Comparison of ENCODE assay signal across 22 cellular contexts in genomic region chr20:1862665-1863059, GRCh38. TPM values are rescaled to one million over a fixed set of nuclear protein-coding genes. Genes with fewer than 3 reads are reported as not detected.
A peak's percentile ranks its signal among the peaks of the same experiment; 100 is the strongest.
DNase-seq lines count a peak whose midpoint lies in the region; ATAC-seq and TF ChIP-seq lines count a peak whose summit lies in the region.
"Had no signal": no experiment of that assay in that cellular context is flagged by ENCODE, and none has a peak within 500 bp of the region (broad histone marks: within the 10 kb centered on the region; RNA-seq: fewer than 3 reads in every experiment).

No MANE protein-coding gene starts in this region.

- POLR2A ChIA-PET in activated CD4-positive, alpha-beta T cell treated with anti-CD3 and anti-CD28 coated beads for 36 hours (lab: Charles Lee) = no interaction called here

- H3K36me3 ChIP-seq in endodermal cell (ENCODE audit: control insufficient read depth, insufficient read depth, low read length) = no peaks in the 10 kb centered on the region
- H3K36me3 ChIP-seq in osteoblast (ENCODE audit: insufficient read depth, low read length) = no peaks in the 10 kb centered on the region

- H3K9me3 ChIP-seq in endodermal cell (ENCODE audit: control insufficient read depth, low read length) = no peaks in the 10 kb centered on the region
- H3K9me3 ChIP-seq in osteoblast (ENCODE audit: low read depth, low read length) = no peaks in the 10 kb centered on the region
- H3K9me3 ChIP-seq: Caco-2, SK-N-SH had no signal

- H3K27ac Mint-ChIP-seq in endodermal cell = no peak overlapping the region
- H3K27ac Mint-ChIP-seq in activated CD4-positive, alpha-beta T cell treated with anti-CD3 and anti-CD28 coated beads for 36 hours = no peak overlapping the region
- H3K27ac Mint-ChIP-seq: B cell; CD4-positive, alpha-beta T cell; GM23338 had no signal

- peak; percentile 5 for DNase-seq in NCI-H1105 treated with DMSO at 0.1 percent for 48 hours (lab: John Stamatoyannopoulos, UW)
- DNase-seq in NCI-H1105 (lab: John Stamatoyannopoulos, UW) = no peak
- DNase-seq in endodermal cell = no peak
- DNase-seq in osteoblast (ENCODE audit: insufficient read length, low spot score, missing footprints) = no peak
- DNase-seq in NCI-H774 (lab: John Stamatoyannopoulos, UW) = no peak
- no peak for DNase-seq in iPS-NIHi7 (ENCODE audit: extremely low spot score)
- DNase-seq in activated CD4-positive, alpha-beta T cell treated with anti-CD3 and anti-CD28 coated beads for 36 hours = no peak
- DNase-seq: Caco-2; CD4-positive, alpha-beta T cell; DMS153; GDM1; HCEC 1CT; NCI-H1694 treated with DMSO at 0.1 percent for 48 hours; NCI-H2107; NCI-H510A treated with DMSO at 0.1 percent for 48 hours; SHP77 treated with DMSO at 0.1 percent for 48 hours; SK-N-SH had no signal

- peaks cover 6% of the 10 kb centered on the region for H3K4me1 ChIP-seq in endodermal cell (ENCODE audit: control insufficient read depth, insufficient read depth, low read length)
- peaks cover 38% of the 10 kb centered on the region for H3K4me1 ChIP-seq in osteoblast (ENCODE audit: insufficient read depth, low read length)

- WGBS in endodermal cell (ENCODE audit: insufficient coverage in 1 of 2, insufficient read length in 1 of 2), 2 experiments = 92 to 96% methylated on average over 3 to 4 of the region's 4 CpGs

- no peaks in the 10 kb centered on the region for H3K9me3 Mint-ChIP-seq in endodermal cell
- H3K9me3 Mint-ChIP-seq in activated CD4-positive, alpha-beta T cell treated with anti-CD3 and anti-CD28 coated beads for 36 hours (ENCODE audit: low read depth) = no peaks in the 10 kb centered on the region
- H3K9me3 Mint-ChIP-seq: CD4-positive, alpha-beta T cell; GM23338; IgD-negative memory B cell had no signal

- no peaks in the 10 kb centered on the region for H3K27me3 Mint-ChIP-seq in endodermal cell (ENCODE audit: insufficient read depth)
- H3K27me3 Mint-ChIP-seq in activated CD4-positive, alpha-beta T cell treated with anti-CD3 and anti-CD28 coated beads for 36 hours = peaks cover 20% of the 10 kb centered on the region

- H3K79me2 ChIP-seq in osteoblast (ENCODE audit: insufficient read depth, low read length) = no peaks in the 10 kb centered on the region

- H3K27ac ChIP-seq in endodermal cell (ENCODE audit: low read depth, low read length) (peak overlapping the region; percentile 1), osteoblast (ENCODE audit: low read depth, low read length) (peak overlapping the region; percentile 93)
- H3K27ac ChIP-seq: 22Rv1 had no signal

- H4K20me1 ChIP-seq in osteoblast (ENCODE audit: insufficient read depth, low read length) = no peaks in the 10 kb centered on the region

- H3K4me2 ChIP-seq in osteoblast (ENCODE audit: insufficient read depth, low read length) = no peak overlapping the region
- H3K4me2 ChIP-seq: GM23338, SK-N-SH had no signal

- H2AFZ ChIP-seq in osteoblast (ENCODE audit: low read length) = no peak overlapping the region
- H2AFZ ChIP-seq: GM23338 had no signal

- ATAC-seq in HG03460 (IDR thresholded peaks at IDR 0.05; ENCODE audit: unreplicated experiment) = no peak
- no peak for ATAC-seq in activated CD4-positive, alpha-beta T cell treated with anti-CD3 and anti-CD28 coated beads for 36 hours

- intact Hi-C loops in activated CD4-positive, alpha-beta T cell treated with anti-CD3 and anti-CD28 coated beads for 36 hours (cut with DNase I, micrococcal nuclease) = no loop called here

- H3K36me3 Mint-ChIP-seq in endodermal cell (ENCODE audit: low read depth) = no peaks in the 10 kb centered on the region
- H3K36me3 Mint-ChIP-seq in activated CD4-positive, alpha-beta T cell treated with anti-CD3 and anti-CD28 coated beads for 36 hours (ENCODE audit: low read depth) = no peaks in the 10 kb centered on the region
- H3K36me3 Mint-ChIP-seq: IgD-negative memory B cell had no signal

- CTCF ChIA-PET in activated CD4-positive, alpha-beta T cell treated with anti-CD3 and anti-CD28 coated beads for 36 hours (lab: Charles Lee) = no interaction called here

- H3K27me3 ChIP-seq in endodermal cell (ENCODE audit: control insufficient read depth, insufficient read depth, low read length, poor library complexity, severe bottlenecking) (no peaks in the 10 kb centered on the region), osteoblast (ENCODE audit: insufficient read depth, low read length) (no peaks in the 10 kb centered on the region)

- H3K4me3 ChIP-seq in endodermal cell (ENCODE audit: low read length) (no peak overlapping the region), osteoblast (ENCODE audit: insufficient read depth, low read length) (no peak overlapping the region)
- H3K4me3 ChIP-seq: GM23338 had no signal

- TF ChIP-seq CTCF in endodermal cell (conservative IDR thresholded peaks at IDR 0.05) (no peak), osteoblast (IDR thresholded peaks at IDR 0.05; ENCODE audit: extremely low read depth, low read depth, low read length) (no peak)

- no peak overlapping the region for H3K9ac ChIP-seq in endodermal cell (ENCODE audit: extremely low read depth, low read length, poor library complexity, severe bottlenecking)
- H3K9ac ChIP-seq: SK-N-SH had no signal

- H3K4me3 Mint-ChIP-seq in endodermal cell = no peak overlapping the region
- no peak overlapping the region for H3K4me3 Mint-ChIP-seq in activated CD4-positive, alpha-beta T cell treated with anti-CD3 and anti-CD28 coated beads for 36 hours
- H3K4me3 Mint-ChIP-seq: B cell; CD4-positive, alpha-beta T cell; GM23338; IgD-negative memory B cell had no signal

- H3K4me1 Mint-ChIP-seq in endodermal cell = peaks cover 16% of the 10 kb centered on the region
- no peaks in the 10 kb centered on the region for H3K4me1 Mint-ChIP-seq in activated CD4-positive, alpha-beta T cell treated with anti-CD3 and anti-CD28 coated beads for 36 hours

RNA-seq across cellular contexts. Expression of gene SIRPA, which starts 32.5 kb away (rescaled TPM):
- total RNA-seq in endodermal cell = 1 to 10 TPM; 5.1 to 6.3 TPM
- 11.6 TPM for polyA plus RNA-seq in endodermal cell (2013, experiment 1 of 2)
- polyA plus RNA-seq in endodermal cell (2013, experiment 2 of 2) = 11.1 TPM
- 13.8 and 15.9 TPM in 2 replicates for total RNA-seq in osteoblast
- total RNA-seq in activated CD4-positive, alpha-beta T cell treated with anti-CD3 and anti-CD28 coated beads for 36 hours = under 1 TPM in 1 of 2 experiments, not detected in 1; 0.05 TPM

Comparison
In these comparisons a context has a peak if more than half of its experiments do, and no peak if none do; other contexts are left out.
1. RNA of gene SIRPA, which starts 32.5 kb away (total RNA-seq): 13.8 to 15.9 TPM in osteoblast and 5.1 to 6.3 TPM in endodermal cell; 0.05 TPM in activated CD4-positive, alpha-beta T cell treated with anti-CD3 and anti-CD28 coated beads for 36 hours; every median in the first group is over 4 times any median in the second.